Comparison of ENCODE assay signal across 10 cellular contexts in genomic region chr16:3183445-3184139, GRCh38. TPM values are rescaled to one million over a fixed set of nuclear protein-coding genes. Genes with fewer than 3 reads are reported as not detected.
DNase-seq lines count a peak whose midpoint lies in the region; ATAC-seq and TF ChIP-seq lines count a peak whose summit lies in the region.
"Had no signal": no experiment of that assay in that cellular context is flagged by ENCODE, and none has a peak within 500 bp of the region (broad histone marks: within the 10 kb centered on the region; RNA-seq: fewer than 3 reads in every experiment).

No MANE protein-coding gene starts in this region.

- BruUV-seq in A673 (replicated peaks; lab: Mats Ljungman, UMichigan), result no TSS peak

- no peak for DNase-seq in A673 (ENCODE audit: low spot score)
- no peak for DNase-seq in lower lobe of right lung

- 0 out of 2 replicates have a peak, but pooled peaks have one; percentile 1 for TF ChIP-seq CTCF in A673 (conservative IDR thresholded peaks at IDR 0.05; ENCODE audit: low read depth, low read length)
- TF ChIP-seq CTCF in HEK293 (tag by site-specific recombination; IDR thresholded peaks at IDR 0.05), result no peak; the same call in none of the 2 replicates
- no peak for TF ChIP-seq CTCF in brain (conservative IDR thresholded peaks at IDR 0.05)
- TF ChIP-seq CTCF in lower lobe of right lung (IDR thresholded peaks at IDR 0.05), result no peak

- POLR2A ChIA-PET in A673 (lab: Charles Lee; ENCODE audit: low non-redundant PET) (interaction anchor here (0.7 kb wide), 1 partner anchor 33 kb away, joined by 3 read pairs; no protein-coding TSS in a partner anchor), HEK293 (lab: Yijun Ruan, JAX) (interaction anchor here (0.8 to 2.6 kb wide), 6 partner anchors 10 to 99 kb away, joined by 3 to 15 read pairs (median 5); no protein-coding TSS in a partner anchor)

- H3K27ac ChIP-seq in A673 (ENCODE audit: low read depth, low read length, poor library complexity, severe bottlenecking) (no peak overlapping the region), HEK293 (ENCODE audit: extremely low read depth, low read depth, low read length) (peak overlapping the region; percentile 35; the same call in 1 of the 2 replicates), lower lobe of right lung (no peak overlapping the region)

- H3K4me1 ChIP-seq in A673 (ENCODE audit: insufficient read depth, low read length, poor library complexity, severe bottlenecking) (no peaks in the 10 kb centered on the region), HEK293 (ENCODE audit: control insufficient read depth, insufficient read depth, low read length) (no peaks in the 10 kb centered on the region), lower lobe of right lung (peaks cover 21% of the 10 kb centered on the region)

- H3K4me1 Mint-ChIP-seq in brain, result peaks cover 48% of the 10 kb centered on the region

- peaks cover 0 to 13% (median 6%) of the 10 kb centered on the region in 5 experiments for H3K9me3 Mint-ChIP-seq in brain

- H3K4me3 Mint-ChIP-seq in brain, result peak overlapping the region; percentile 80 to 88 (median 82)

- peak overlapping the region in 3 of 5 experiments; percentile 10 to 31 (median 18) for H3K27ac Mint-ChIP-seq in brain

- H3K9me3 ChIP-seq in A673 (ENCODE audit: low read depth, low read length, poor library complexity, severe bottlenecking), result no peaks in the 10 kb centered on the region
- H3K9me3 ChIP-seq in HEK293 (ENCODE audit: control insufficient read depth, insufficient read depth, low read depth, low read length), result no peaks in the 10 kb centered on the region
- no peaks in the 10 kb centered on the region for H3K9me3 ChIP-seq in lower lobe of right lung

- intact Hi-C loops in A673 (cut with micrococcal nuclease; ENCODE audit: unreplicated experiment), result no loop called here
- intact Hi-C loops in lower lobe of right lung (cut with DNase I), result no loop called here

- H3K27me3 Mint-ChIP-seq in brain, result peaks cover 98% of the 10 kb centered on the region

- CTCF ChIA-PET in A673 (lab: Charles Lee) (no interaction called here), HEK293 (lab: Yijun Ruan, JAX) (interaction anchor here (0.7 to 1.9 kb wide), 6 partner anchors 11 to 101 kb away, joined by 3 to 9 read pairs (median 3); no protein-coding TSS in a partner anchor)

- H3K4me3 ChIP-seq in A673 (ENCODE audit: low read depth, low read length, poor library complexity, severe bottlenecking) (peak overlapping the region; percentile 61), HEK293 (ENCODE audit: low read depth, low read length) (peak overlapping the region; percentile 52), lower lobe of right lung (peak overlapping the region; percentile 42)

- H3K36me3 ChIP-seq in A673 (ENCODE audit: insufficient read depth, low read length, poor library complexity, severe bottlenecking) (no peaks in the 10 kb centered on the region), HEK293 (ENCODE audit: control insufficient read depth in 2 of 2, insufficient read depth in 1 of 2, low read length in 2 of 2) (no peaks in the 10 kb centered on the region), lower lobe of right lung (no peaks in the 10 kb centered on the region)

- ATAC-seq in lower lobe of right lung (peak in 1 of 2 donors; percentile 28), esophagus mucosa (no peak), HG02798 (IDR thresholded peaks at IDR 0.05; ENCODE audit: poor library complexity, unreplicated experiment) (no peak), GM19351 (IDR thresholded peaks at IDR 0.05; ENCODE audit: unreplicated experiment) (no peak), GM18870 (IDR thresholded peaks at IDR 0.05; ENCODE audit: unreplicated experiment) (no peak)

- H3K27me3 ChIP-seq in A673 (replicated peaks; ENCODE audit: insufficient read depth, low read depth, low read length, poor library complexity) (no peaks in the 10 kb centered on the region), lower lobe of right lung (ENCODE audit: low read depth) (peaks cover 96% of the 10 kb centered on the region)

- no peaks in the 10 kb centered on the region for H3K36me3 Mint-ChIP-seq in brain

TF ChIP-seq in HEK293, 187 proteins besides CTCF, POLR2A, EP300 and RAD21 (continues in another document):
- TF ChIP-seq ZNF335 (tag by site-specific recombination; conservative IDR thresholded peaks at IDR 0.05) (peak; percentile 66), ZBTB8A (tag by site-specific recombination; IDR thresholded peaks at IDR 0.05) (peak; percentile 95), IKZF3 (tag by site-specific recombination; IDR thresholded peaks at IDR 0.05) (peak; percentile 90), ZNF248 (tag by site-specific recombination; IDR thresholded peaks at IDR 0.05) (no peak), ZNF473 (tag by site-specific recombination; IDR thresholded peaks at IDR 0.05) (0 out of 2 replicates have a peak, but pooled peaks have one; percentile 7), ZNF837 (tag by site-specific recombination; IDR thresholded peaks at IDR 0.05) (0 out of 2 replicates have a peak, but pooled peaks have one; percentile 9), YY1 (tag by site-specific recombination; IDR thresholded peaks at IDR 0.05) (peak; percentile 27; the same call in 1 of the 2 replicates), PRDM10 (tag by site-specific recombination; IDR thresholded peaks at IDR 0.05) (0 out of 2 replicates have a peak, but pooled peaks have one; percentile 34), ZNF621 (tag by site-specific recombination; IDR thresholded peaks at IDR 0.05) (no peak), ZNF639 (tag by site-specific recombination; IDR thresholded peaks at IDR 0.05) (no peak), ZNF561 (tag by site-specific recombination; IDR thresholded peaks at IDR 0.05; ENCODE audit: borderline replicate concordance) (no peak), ZNF76 (tag by site-specific recombination; IDR thresholded peaks at IDR 0.05; ENCODE audit: borderline replicate concordance, low read depth) (peak; percentile 22; the same call in 1 of the 2 replicates), EGR2 (tag by site-specific recombination; IDR thresholded peaks at IDR 0.05; ENCODE audit: low read depth) (no peak), ZBTB20 (tag by site-specific recombination; IDR thresholded peaks at IDR 0.05) (peak; percentile 73; the same call in 1 of the 2 replicates)

RNA-seq across cellular contexts. Expression of gene OR1F1, which starts 4.4 kb away (rescaled TPM):
- total RNA-seq in A673 (2021) (not detected in 2 replicates), lower lobe of right lung (not detected), esophagus mucosa (not detected)
- not detected for polyA plus RNA-seq in brain (ENCODE audit: insufficient read depth, low read depth, low replicate concordance)
- total RNA-seq: aorta, right cardiac atrium had no signal
- polyA plus RNA-seq: aorta, right cardiac atrium had no signal

RNA-seq across cellular contexts. Expression of gene ZNF213, which starts 48.8 kb away (rescaled TPM):
- total RNA-seq in A673 (2021), result 16.0 and 16.1 TPM in 2 replicates
- polyA plus RNA-seq in brain (ENCODE audit: insufficient read depth, low read depth, low replicate concordance), result 30.4 TPM
- total RNA-seq in lower lobe of right lung, result 10.2 TPM
- 9.7 TPM for total RNA-seq in esophagus mucosa

RNA-seq across cellular contexts. Expression of gene ZNF200, which starts 51.4 kb away (rescaled TPM):
- total RNA-seq in A673 (2021) (10.8 and 13.0 TPM in 2 replicates), lower lobe of right lung (12.0 TPM), esophagus mucosa (4.1 TPM)
- 3.5 TPM for polyA plus RNA-seq in brain (ENCODE audit: insufficient read depth, low read depth, low replicate concordance)
